In genomic region chr4:185522451-185522850, GRCh38 we compare ENCODE assay signal across 8 cellular contexts. TPM values are rescaled to one million over a fixed set of nuclear protein-coding genes. Genes with fewer than 3 reads are reported as not detected.
"Had no signal": no experiment of that assay in that cellular context is flagged by ENCODE, and none has a peak within 500 bp of the region (broad histone marks: within the 10 kb centered on the region; RNA-seq: fewer than 3 reads in every experiment).

No MANE protein-coding gene starts in this region.

- ATAC-seq: HepG2, K562 had no signal

- DNase-seq: IMR-90, KBM-7, KG1 had no signal

- H3K4me3 ChIP-seq: K562 had no signal

- H3K27ac ChIP-seq: HL-60 had no signal

RNA-seq across cellular contexts. Expression of gene PDLIM3, which starts 12.9 kb away (rescaled TPM):
- total RNA-seq: HT-29, K562 had no signal

RNA-seq across cellular contexts. Expression of gene CCDC110, which starts 50.9 kb away (rescaled TPM):
- total RNA-seq: HepG2, HT-29 had no signal
- polyA plus RNA-seq: HepG2, IgD-negative memory B cell had no signal
